11 cellular contexts compared by ENCODE assay signal in genomic region chr1:206455681-206456344, GRCh38. TPM values are rescaled to one million over a fixed set of nuclear protein-coding genes. Genes with fewer than 3 reads are reported as not detected.
A peak's percentile ranks its signal among the peaks of the same experiment; 100 is the strongest.
DNase-seq lines count a peak whose midpoint lies in the region; ATAC-seq and TF ChIP-seq lines count a peak whose summit lies in the region.
"Had no signal": no experiment of that assay in that cellular context is flagged by ENCODE, and none has a peak within 500 bp of the region (broad histone marks: within the 10 kb centered on the region; RNA-seq: fewer than 3 reads in every experiment).

No MANE protein-coding gene starts in this region.

- no peaks in the 10 kb centered on the region for H3K36me3 Mint-ChIP-seq in activated naive CD4-positive, alpha-beta T cell treated with anti-CD3 and anti-CD28 coated beads, Interleukin-2, amount 50 U/mL, for 72 hours
- peaks cover 29% of the 10 kb centered on the region for H3K36me3 Mint-ChIP-seq in activated naive CD4-positive, alpha-beta T cell treated with anti-CD3 and anti-CD28 coated beads, Interleukin-2, amount 10 ng/mL, durations not matched to agents 7 days and 5 days
- peaks cover 79% of the 10 kb centered on the region for H3K36me3 Mint-ChIP-seq in endothelial cell (ENCODE audit: low read depth, unreplicated experiment)
- peaks cover 44% of the 10 kb centered on the region for H3K36me3 Mint-ChIP-seq in type B pancreatic cell

- H3K27me3 Mint-ChIP-seq in activated naive CD4-positive, alpha-beta T cell treated with anti-CD3 and anti-CD28 coated beads, Interleukin-2, amount 10 ng/mL, durations not matched to agents 7 days and 5 days, result no peaks in the 10 kb centered on the region
- H3K27me3 Mint-ChIP-seq in endothelial cell (ENCODE audit: unreplicated experiment), result peaks cover 10% of the 10 kb centered on the region
- peaks cover 3% of the 10 kb centered on the region for H3K27me3 Mint-ChIP-seq in type B pancreatic cell

- no peaks in the 10 kb centered on the region for H3K9me3 Mint-ChIP-seq in activated naive CD4-positive, alpha-beta T cell treated with anti-CD3 and anti-CD28 coated beads, Interleukin-2, amount 50 U/mL, for 72 hours
- H3K9me3 Mint-ChIP-seq in activated naive CD4-positive, alpha-beta T cell treated with anti-CD3 and anti-CD28 coated beads, Interleukin-2, amount 10 ng/mL, durations not matched to agents 7 days and 5 days, result no peaks in the 10 kb centered on the region
- H3K9me3 Mint-ChIP-seq in endothelial cell (ENCODE audit: unreplicated experiment) (no peaks in the 10 kb centered on the region), type B pancreatic cell (peaks cover 4% of the 10 kb centered on the region)

- H3K27ac Mint-ChIP-seq in activated naive CD4-positive, alpha-beta T cell treated with anti-CD3 and anti-CD28 coated beads, Interleukin-2, amount 50 U/mL, for 72 hours, result peak overlapping the region; percentile 2 to 23
- H3K27ac Mint-ChIP-seq in activated naive CD4-positive, alpha-beta T cell treated with anti-CD3 and anti-CD28 coated beads, Interleukin-2, amount 10 ng/mL, durations not matched to agents 7 days and 5 days, result no peak overlapping the region
- peak overlapping the region; percentile 25 for H3K27ac Mint-ChIP-seq in endothelial cell (ENCODE audit: unreplicated experiment)
- peak overlapping the region; percentile 30 for H3K27ac Mint-ChIP-seq in type B pancreatic cell

- no peak overlapping the region for H3K4me3 Mint-ChIP-seq in activated naive CD4-positive, alpha-beta T cell treated with anti-CD3 and anti-CD28 coated beads, Interleukin-2, amount 10 ng/mL, durations not matched to agents 7 days and 5 days
- peak overlapping the region; percentile 24 for H3K4me3 Mint-ChIP-seq in endothelial cell (ENCODE audit: unreplicated experiment)
- H3K4me3 Mint-ChIP-seq in type B pancreatic cell, result peak overlapping the region; percentile 21

- ATAC-seq in activated naive CD4-positive, alpha-beta T cell treated with anti-CD3 and anti-CD28 coated beads, Interleukin-2, amount 50 U/mL, for 72 hours, result no peak
- ATAC-seq in GM21526 (IDR thresholded peaks at IDR 0.05; ENCODE audit: low FRiP score, unreplicated experiment) (no peak), GM18498 (IDR thresholded peaks at IDR 0.05; ENCODE audit: unreplicated experiment) (no peak), HG02798 (IDR thresholded peaks at IDR 0.05; ENCODE audit: poor library complexity, unreplicated experiment) (no peak)

- H3K4me1 Mint-ChIP-seq in activated naive CD4-positive, alpha-beta T cell treated with anti-CD3 and anti-CD28 coated beads, Interleukin-2, amount 10 ng/mL, durations not matched to agents 7 days and 5 days, result peaks cover 12% of the 10 kb centered on the region
- peaks cover 22% of the 10 kb centered on the region for H3K4me1 Mint-ChIP-seq in endothelial cell (ENCODE audit: unreplicated experiment)
- H3K4me1 Mint-ChIP-seq in type B pancreatic cell (ENCODE audit: unreplicated experiment), result peaks cover 40% of the 10 kb centered on the region

- no peak for DNase-seq in activated naive CD4-positive, alpha-beta T cell treated with anti-CD3 and anti-CD28 coated beads, Interleukin-2, amount 50 U/mL, for 72 hours (ENCODE audit: low spot score in 2 of 2)
- DNase-seq in activated naive CD4-positive, alpha-beta T cell treated with anti-CD3 and anti-CD28 coated beads, Interleukin-2, amount 10 ng/mL, durations not matched to agents 7 days and 5 days, result no peak
- DNase-seq in NCI-H524 (lab: John Stamatoyannopoulos, UW) (peak; percentile 30 to 84), endothelial cell (ENCODE audit: low spot score) (no peak), type B pancreatic cell (ENCODE audit: extremely low spot score, unreplicated experiment) (no peak)
- DNase-seq: activated CD8-positive, alpha-beta memory T cell treated with anti-CD3 and anti-CD28 coated beads, Interleukin-2, amount 50 U/mL, for 48 hours; NCI-H2029 treated with DMSO at 0.1 percent for 48 hours; stimulated activated CD8-positive, alpha-beta memory T cell treated with anti-CD3 and anti-CD28 coated beads, Interleukin-4, amount 100 ng/mL, for 48 hours had no signal

- TF ChIP-seq CTCF in endothelial cell (IDR thresholded peaks at IDR 0.05; ENCODE audit: unreplicated experiment), result no peak
- TF ChIP-seq CTCF in type B pancreatic cell (conservative IDR thresholded peaks at IDR 0.05), result no peak

- CTCF ChIA-PET in activated naive CD4-positive, alpha-beta T cell treated with anti-CD3 and anti-CD28 coated beads, Interleukin-2, amount 10 ng/mL, durations not matched to agents 7 days and 5 days (lab: Charles Lee), result interaction anchor here (0.7 kb wide), 2 partner anchors 16 to 127 kb away, joined by 3 read pairs; no protein-coding TSS in a partner anchor

RNA-seq across cellular contexts. Expression of gene IKBKE, which starts 14.5 kb away (rescaled TPM):
- total RNA-seq in activated naive CD4-positive, alpha-beta T cell treated with anti-CD3 and anti-CD28 coated beads, Interleukin-2, amount 50 U/mL, for 72 hours, result 10 to 100 TPM in 1 of 2 donors, 1 to 10 TPM in 1; 4.5 to 40.7 TPM
- 20.9 TPM for total RNA-seq in endothelial cell (ENCODE audit: unreplicated experiment)
- 10.7 and 13.4 TPM in 2 replicates for total RNA-seq in type B pancreatic cell (ENCODE audit: low replicate concordance)

RNA-seq across cellular contexts. Expression of gene RASSF5, which starts 51.5 kb away (rescaled TPM):
- total RNA-seq in activated naive CD4-positive, alpha-beta T cell treated with anti-CD3 and anti-CD28 coated beads, Interleukin-2, amount 50 U/mL, for 72 hours, result 100 to 1,000 TPM; 212 to 239 TPM
- total RNA-seq in endothelial cell (ENCODE audit: unreplicated experiment), result 1.2 TPM
- 3.8 and 5.9 TPM in 2 replicates for total RNA-seq in type B pancreatic cell (ENCODE audit: low replicate concordance)

Comparison
In these comparisons a context has a peak if more than half of its experiments do, and no peak if none do; other contexts are left out.
1. DNase-seq: peak in NCI-H524 (2 of 2); none in activated naive CD4-positive, alpha-beta T cell treated with anti-CD3 and anti-CD28 coated beads, Interleukin-2, amount 50 U/mL, for 72 hours (0 of 2), activated naive CD4-positive, alpha-beta T cell treated with anti-CD3 and anti-CD28 coated beads, Interleukin-2, amount 10 ng/mL, durations not matched to agents 7 days and 5 days (single experiment), endothelial cell (single experiment) and type B pancreatic cell (single experiment).
2. RNA of gene RASSF5, which starts 51.5 kb away (total RNA-seq): 212 to 239 TPM in activated naive CD4-positive, alpha-beta T cell treated with anti-CD3 and anti-CD28 coated beads, Interleukin-2, amount 50 U/mL, for 72 hours; 3.8 to 5.9 TPM in type B pancreatic cell and 1.2 TPM in endothelial cell (single experiment); every median in the first group is over 10 times any median in the second.